Comparison of ENCODE assay signal across 9 cellular contexts in genomic region chr3:60102154-60102553, GRCh38.
"Had no signal": no experiment of that assay in that cellular context is flagged by ENCODE, and none has a peak within 500 bp of the region (broad histone marks: within the 10 kb centered on the region; RNA-seq: fewer than 3 reads in every experiment).

No MANE protein-coding gene starts in this region.

- H3K27ac Mint-ChIP-seq: HFFc6 had no signal

- H3K36me3 ChIP-seq: HAP-1 had no signal

- H3K9me3 ChIP-seq: HAP-1 had no signal

- ATAC-seq: HCT116, HepG2 had no signal

- H3K27ac ChIP-seq: GM23248, HL-60 had no signal

- H3K4me3 Mint-ChIP-seq: HFFc6, IgD-negative memory B cell had no signal

- FAIRE-seq: HepG2 had no signal

- H3K4me3 ChIP-seq: GM23248, HAP-1 had no signal

- DNase-seq: GM23248, GOT3, H7, HFFc6 had no signal
